Comparison of ENCODE assay signal across 32 cellular contexts in the genomic region with DNA sequence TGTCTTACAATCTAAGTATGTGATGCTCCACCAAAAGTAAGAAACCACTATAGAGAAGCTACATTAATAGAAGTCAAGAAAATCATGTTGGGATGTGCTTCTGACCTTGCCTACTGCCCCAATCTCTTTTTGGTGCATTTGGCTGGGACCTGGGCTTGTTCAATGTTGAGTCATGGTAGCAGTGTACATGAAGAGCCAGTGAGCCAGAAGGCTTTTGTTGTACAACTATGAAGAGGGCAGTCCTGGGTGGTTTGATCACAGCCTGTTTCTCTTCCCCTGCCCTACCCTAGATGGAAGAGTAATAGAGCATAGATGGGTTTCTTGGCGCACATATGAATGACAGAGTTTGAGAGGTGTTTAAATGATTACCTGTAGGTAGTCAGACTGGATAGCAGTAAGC. TPM values are rescaled to one million over a fixed set of nuclear protein-coding genes. Genes with fewer than 3 reads are reported as not detected.
DNase-seq lines count a peak whose midpoint lies in the region; ATAC-seq and TF ChIP-seq lines count a peak whose summit lies in the region.
"Had no signal": no experiment of that assay in that cellular context is flagged by ENCODE, and none has a peak within 500 bp of the region (broad histone marks: within the 10 kb centered on the region; RNA-seq: fewer than 3 reads in every experiment).

No MANE protein-coding gene starts in this region.

- ATAC-seq in activated naive CD8-positive, alpha-beta T cell treated with anti-CD3 and anti-CD28 coated beads, Interleukin-2, amount 10 ng/mL, durations not matched to agents 7 days and 5 days (ENCODE audit: low read depth) = no peak
- ATAC-seq in activated naive CD8-positive, alpha-beta T cell treated with anti-CD3 and anti-CD28 coated beads, Interleukin-2, amount 50 U/mL, for 24 hours = no peak
- no peak for ATAC-seq in HG02970 (IDR thresholded peaks at IDR 0.05; ENCODE audit: low FRiP score, unreplicated experiment)
- ATAC-seq: activated CD8-positive, alpha-beta T cell treated with anti-CD3 and anti-CD28 coated beads for 36 hours; gastroesophageal sphincter; lower lobe of right lung; pancreas; right cardiac atrium had no signal

- no peak overlapping the region for H3K27ac ChIP-seq in MM.1S (ENCODE audit: low read length)
- H3K27ac ChIP-seq: BLaER1, gastroesophageal sphincter, lower lobe of right lung, pancreas, SJCRH30, thoracic aorta had no signal

- H3K27me3 ChIP-seq in adipocyte (replicated peaks; ENCODE audit: control insufficient read depth, insufficient read depth, low read length) (no peaks in the 10 kb centered on the region), MM.1S (replicated peaks; ENCODE audit: insufficient read depth, low read length) (no peaks in the 10 kb centered on the region)
- H3K27me3 ChIP-seq: BLaER1, gastroesophageal sphincter, pancreas, SJCRH30 had no signal

- H3K4me1 Mint-ChIP-seq in activated naive CD8-positive, alpha-beta T cell treated with anti-CD3 and anti-CD28 coated beads, Interleukin-2, amount 10 ng/mL, durations not matched to agents 7 days and 5 days = peaks cover 13% of the 10 kb centered on the region
- H3K4me1 Mint-ChIP-seq in activated naive CD8-positive, alpha-beta T cell treated with anti-CD3 and anti-CD28 coated beads, Interleukin-2, amount 50 U/mL, for 24 hours = peaks cover 13% of the 10 kb centered on the region

- no peak overlapping the region for H2AFZ ChIP-seq in MM.1S (ENCODE audit: low read length)

- TF ChIP-seq CTCF in MM.1S (IDR thresholded peaks at IDR 0.05; ENCODE audit: low read length) = no peak

- H3K27me3 Mint-ChIP-seq in activated naive CD8-positive, alpha-beta T cell treated with anti-CD3 and anti-CD28 coated beads, Interleukin-2, amount 10 ng/mL, durations not matched to agents 7 days and 5 days = no peaks in the 10 kb centered on the region
- no peaks in the 10 kb centered on the region for H3K27me3 Mint-ChIP-seq in activated naive CD8-positive, alpha-beta T cell treated with anti-CD3 and anti-CD28 coated beads, Interleukin-2, amount 50 U/mL, for 24 hours
- H3K27me3 Mint-ChIP-seq: activated CD8-positive, alpha-beta T cell treated with anti-CD3 and anti-CD28 coated beads for 36 hours; central memory CD8-positive, alpha-beta T cell; IgD-negative memory B cell had no signal

- H4K20me1 ChIP-seq in MM.1S (ENCODE audit: insufficient read depth, low read length) = no peaks in the 10 kb centered on the region

- no peaks in the 10 kb centered on the region for H3K9me3 Mint-ChIP-seq in activated naive CD8-positive, alpha-beta T cell treated with anti-CD3 and anti-CD28 coated beads, Interleukin-2, amount 10 ng/mL, durations not matched to agents 7 days and 5 days
- H3K9me3 Mint-ChIP-seq in activated naive CD8-positive, alpha-beta T cell treated with anti-CD3 and anti-CD28 coated beads, Interleukin-2, amount 50 U/mL, for 24 hours = no peaks in the 10 kb centered on the region
- H3K9me3 Mint-ChIP-seq: activated CD8-positive, alpha-beta T cell treated with anti-CD3 and anti-CD28 coated beads for 36 hours; central memory CD8-positive, alpha-beta T cell; H9; IgD-negative memory B cell; nephron progenitor cell had no signal

- H3K4me3 ChIP-seq in adipocyte (ENCODE audit: low read length) (no peak overlapping the region), MM.1S (ENCODE audit: low read length) (no peak overlapping the region)
- H3K4me3 ChIP-seq: BLaER1, gastroesophageal sphincter, lower lobe of right lung, pancreas, SJCRH30, thoracic aorta had no signal

- peaks cover 17% of the 10 kb centered on the region for H3K36me3 Mint-ChIP-seq in activated naive CD8-positive, alpha-beta T cell treated with anti-CD3 and anti-CD28 coated beads, Interleukin-2, amount 10 ng/mL, durations not matched to agents 7 days and 5 days
- H3K36me3 Mint-ChIP-seq in activated naive CD8-positive, alpha-beta T cell treated with anti-CD3 and anti-CD28 coated beads, Interleukin-2, amount 50 U/mL, for 24 hours (ENCODE audit: low read depth) = peaks cover 18% of the 10 kb centered on the region

- H3K9ac ChIP-seq in adipocyte (ENCODE audit: low read length) (no peak overlapping the region), MM.1S (ENCODE audit: low read length) (no peak overlapping the region)
- H3K9ac ChIP-seq: BLaER1 had no signal

- H3K4me1 ChIP-seq in adipocyte (ENCODE audit: control insufficient read depth, insufficient read depth, low read length) (peaks cover 11% of the 10 kb centered on the region), MM.1S (ENCODE audit: low read length) (no peaks in the 10 kb centered on the region)
- H3K4me1 ChIP-seq: BLaER1, gastroesophageal sphincter, lower lobe of right lung, SJCRH30 had no signal

- H3K79me2 ChIP-seq in MM.1S (ENCODE audit: low read length) = no peaks in the 10 kb centered on the region

- peak overlapping the region; percentile 38 for H3K27ac Mint-ChIP-seq in activated naive CD8-positive, alpha-beta T cell treated with anti-CD3 and anti-CD28 coated beads, Interleukin-2, amount 10 ng/mL, durations not matched to agents 7 days and 5 days
- H3K27ac Mint-ChIP-seq in activated naive CD8-positive, alpha-beta T cell treated with anti-CD3 and anti-CD28 coated beads, Interleukin-2, amount 50 U/mL, for 24 hours = no peak overlapping the region
- H3K27ac Mint-ChIP-seq: activated CD8-positive, alpha-beta T cell treated with anti-CD3 and anti-CD28 coated beads for 36 hours; nephron progenitor cell had no signal

- H3K36me3 ChIP-seq in adipocyte (ENCODE audit: control insufficient read depth, insufficient read depth, low read length, severe bottlenecking) = peaks cover 27% of the 10 kb centered on the region
- no peaks in the 10 kb centered on the region for H3K36me3 ChIP-seq in MM.1S (replicated peaks; ENCODE audit: insufficient read depth, low read length)
- H3K36me3 ChIP-seq: pancreas, thoracic aorta had no signal

- H3K4me2 ChIP-seq in MM.1S (ENCODE audit: low read depth, low read length) = no peak overlapping the region
- H3K4me2 ChIP-seq: BLaER1 had no signal

- DNase-seq in activated naive CD8-positive, alpha-beta T cell treated with anti-CD3 and anti-CD28 coated beads, Interleukin-2, amount 10 ng/mL, durations not matched to agents 7 days and 5 days = no peak
- no peak for DNase-seq in activated naive CD8-positive, alpha-beta T cell treated with anti-CD3 and anti-CD28 coated beads, Interleukin-2, amount 50 U/mL, for 24 hours
- DNase-seq in adipocyte (ENCODE audit: low read depth) (peak; percentile 11), fibroblast of peridontal ligament (ENCODE audit: extremely low read depth) (peak; percentile 16), stromal cell of bone marrow (ENCODE audit: low read depth) (peak; percentile 11), 8988T (no peak), MM.1S (no peak)
- DNase-seq: activated CD4-positive, alpha-beta T cell treated with anti-CD3 and anti-CD28 coated beads for 1 hour; activated CD8-positive, alpha-beta T cell treated with anti-CD3 and anti-CD28 coated beads for 36 hours; activated T-cell treated with anti-CD3 and anti-CD28 coated beads for 4 hours; amygdala; Caco-2; DMS79 treated with DMSO at 0.1 percent for 48 hours; H9; islet precursor cell; lower lobe of right lung; NCI-H1105; NCI-H1930; NCI-H446 treated with DMSO at 0.1 percent for 48 hours; nephron progenitor cell; pancreas; right cardiac atrium; SJCRH30; stimulated activated CD4-positive, alpha-beta T cell treated with anti-CD3 and anti-CD28 coated beads, Interleukin-12 subunit alpha, Interleukin-12 subunit beta, amount 100 ng/mL, for 4 hours; stimulated activated CD4-positive, alpha-beta T cell treated with anti-CD3 and anti-CD28 coated beads, Interleukin-4, amount 100 ng/mL, for 4 hours; stimulated activated naive CD4-positive, alpha-beta T cell treated with Interleukin-2 at 50 U/mL for 16 hours had no signal

- H3F3A ChIP-seq in MM.1S (ENCODE audit: insufficient read depth, low read length) = no peaks in the 10 kb centered on the region

- H3K4me3 Mint-ChIP-seq in activated naive CD8-positive, alpha-beta T cell treated with anti-CD3 and anti-CD28 coated beads, Interleukin-2, amount 10 ng/mL, durations not matched to agents 7 days and 5 days = no peak overlapping the region
- no peak overlapping the region for H3K4me3 Mint-ChIP-seq in activated naive CD8-positive, alpha-beta T cell treated with anti-CD3 and anti-CD28 coated beads, Interleukin-2, amount 50 U/mL, for 24 hours
- H3K4me3 Mint-ChIP-seq: activated CD8-positive, alpha-beta T cell treated with anti-CD3 and anti-CD28 coated beads for 36 hours; central memory CD8-positive, alpha-beta T cell; H9; IgD-negative memory B cell; nephron progenitor cell had no signal

- H3K9me2 ChIP-seq in MM.1S (replicated peaks; ENCODE audit: insufficient read depth, low read length) = no peaks in the 10 kb centered on the region

- POLR2A ChIA-PET in activated naive CD8-positive, alpha-beta T cell treated with anti-CD3 and anti-CD28 coated beads, Interleukin-2, amount 10 ng/mL, durations not matched to agents 7 days and 5 days (lab: Charles Lee) = no interaction called here

- H3K9me3 ChIP-seq in adipocyte (ENCODE audit: control insufficient read depth, low read length) (no peaks in the 10 kb centered on the region), MM.1S (replicated peaks; ENCODE audit: insufficient read depth, low read length) (no peaks in the 10 kb centered on the region)
- H3K9me3 ChIP-seq: BLaER1, Caco-2, gastroesophageal sphincter, lower lobe of right lung, pancreas, SJCRH30, thoracic aorta had no signal

RNA-seq across cellular contexts. Expression of a gene that starts 56.4 kb away (rescaled TPM):
- total RNA-seq in activated naive CD8-positive, alpha-beta T cell treated with anti-CD3 and anti-CD28 coated beads, Interleukin-2, amount 10 ng/mL, durations not matched to agents 7 days and 5 days = 10 to 100 TPM; 36.7 to 38.5 TPM

RNA-seq across cellular contexts. Expression of a gene that starts 56.6 kb away (rescaled TPM):
- total RNA-seq in activated naive CD8-positive, alpha-beta T cell treated with anti-CD3 and anti-CD28 coated beads, Interleukin-2, amount 10 ng/mL, durations not matched to agents 7 days and 5 days = 10 to 100 TPM; 17.3 to 17.7 TPM

Comparison
In these comparisons a context has a peak if more than half of its experiments do, and no peak if none do; other contexts are left out.
1. DNase-seq: peak in adipocyte (single experiment), fibroblast of peridontal ligament (single experiment) and stromal cell of bone marrow (single experiment); none in activated naive CD8-positive, alpha-beta T cell treated with anti-CD3 and anti-CD28 coated beads, Interleukin-2, amount 10 ng/mL, durations not matched to agents 7 days and 5 days (single experiment), activated naive CD8-positive, alpha-beta T cell treated with anti-CD3 and anti-CD28 coated beads, Interleukin-2, amount 50 U/mL, for 24 hours (single experiment), 8988T (single experiment) and MM.1S (single experiment).